ENCODE assay signal across 18 cellular contexts in the genomic region with DNA sequence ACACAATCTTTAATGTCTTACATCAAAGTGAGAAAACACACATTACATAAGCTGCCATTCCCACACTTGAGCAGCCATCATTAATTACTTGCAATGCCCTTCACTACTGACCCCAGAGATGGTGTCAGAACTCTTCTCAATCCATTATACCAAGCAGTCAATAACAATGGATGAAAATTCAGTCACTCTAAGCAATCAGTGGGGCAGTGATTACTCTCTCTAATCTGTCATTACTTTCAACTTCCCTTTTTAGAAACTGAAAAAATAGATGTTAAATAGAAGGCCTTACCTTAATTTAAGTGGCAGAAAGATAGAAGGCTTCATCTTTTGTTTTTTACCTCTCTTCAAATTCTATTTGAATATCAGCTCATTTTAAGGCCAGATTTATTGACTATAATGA.
"Had no signal": no experiment of that assay in that cellular context is flagged by ENCODE, and none has a peak within 500 bp of the region (broad histone marks: within the 10 kb centered on the region; RNA-seq: fewer than 3 reads in every experiment).

No MANE protein-coding gene starts in this region.

- H3K9me3 ChIP-seq: esophagus muscularis mucosa, gastroesophageal sphincter, heart left ventricle, left ventricle myocardium inferior, ovary, right lobe of liver, thoracic aorta, upper lobe of left lung had no signal

- H3K27ac ChIP-seq: esophagus muscularis mucosa, gastroesophageal sphincter, heart left ventricle, left ventricle myocardium inferior, ovary, right lobe of liver, thoracic aorta, upper lobe of left lung had no signal

- H3K36me3 ChIP-seq: esophagus muscularis mucosa, gastroesophageal sphincter, heart left ventricle, left ventricle myocardium inferior, ovary, right lobe of liver, thoracic aorta, upper lobe of left lung had no signal

- H3K4me3 ChIP-seq: esophagus muscularis mucosa, gastroesophageal sphincter, heart left ventricle, left ventricle myocardium inferior, ovary, right lobe of liver, smooth muscle cell, thoracic aorta, upper lobe of left lung had no signal

- H3K27me3 ChIP-seq: esophagus muscularis mucosa, gastroesophageal sphincter, ovary, right lobe of liver, upper lobe of left lung had no signal

- DNase-seq: activated CD4-positive, alpha-beta memory T cell treated with anti-CD3 and anti-CD28 coated beads, Interleukin-2, amount 10 ng/mL, durations not matched to agents 7 days and 5 days; activated CD4-positive, alpha-beta T cell treated with anti-CD3 and anti-CD28 coated beads for 48 hours; activated CD4-positive, CD25-positive, alpha-beta regulatory T cell; activated CD8-positive, alpha-beta memory T cell treated with anti-CD3 and anti-CD28 coated beads, Interleukin-2, amount 10 ng/mL, durations not matched to agents 7 days and 5 days; effector CD4-positive, alpha-beta T cell; heart left ventricle; left ventricle myocardium inferior; mammary epithelial cell; naive thymus-derived CD4-positive, alpha-beta T cell; ovary; right lobe of liver; stimulated activated CD4-positive, alpha-beta T cell treated with anti-CD3 and anti-CD28 coated beads, Interleukin-4, amount 100 ng/mL, for 1 hour; upper lobe of left lung had no signal

- H3K4me1 ChIP-seq: right lobe of liver had no signal

- ATAC-seq: activated CD8-positive, alpha-beta memory T cell treated with anti-CD3 and anti-CD28 coated beads, Interleukin-2, amount 10 ng/mL, durations not matched to agents 7 days and 5 days; gastroesophageal sphincter; heart left ventricle; naive thymus-derived CD4-positive, alpha-beta T cell; right lobe of liver; stimulated activated effector memory CD8-positive, alpha-beta T cell treated with anti-CD3 and anti-CD28 coated beads, Interleukin-12 subunit alpha, Interleukin-12 subunit beta, amount 100 ng/mL, for 72 hours had no signal
